ENCODE assay signal across 1 cellular context in genomic region chr19:33795370-33796163, GRCh38.
TF ChIP-seq lines count a peak whose summit lies in the region.

No MANE protein-coding gene starts in this region.

TF ChIP-seq in SK-N-SH treated with all-trans-retinoic acid at 6 μM for 48 hours, 23 proteins besides CTCF, POLR2A, EP300 and RAD21 (continued from another document):
- TF ChIP-seq CSRNP3 (CRISPR knock-in tag; IDR thresholded peaks at IDR 0.05) (no peak), OSR1 (CRISPR knock-in tag; IDR thresholded peaks at IDR 0.05) (no peak), ZC3H10 (CRISPR knock-in tag; IDR thresholded peaks at IDR 0.05) (no peak), ISL1 (CRISPR knock-in tag; IDR thresholded peaks at IDR 0.05) (no peak), ZNF8 (CRISPR knock-in tag; IDR thresholded peaks at IDR 0.05) (no peak), SNAI2 (CRISPR knock-in tag; IDR thresholded peaks at IDR 0.05) (no peak), TSHZ2 (CRISPR knock-in tag; IDR thresholded peaks at IDR 0.05) (no peak), GLIS3 (CRISPR knock-in tag; IDR thresholded peaks at IDR 0.05) (no peak), ZNF565 (CRISPR knock-in tag; conservative IDR thresholded peaks at IDR 0.05; ENCODE audit: low read depth) (no peak), ARNTL (CRISPR knock-in tag; IDR thresholded peaks at IDR 0.05; ENCODE audit: borderline replicate concordance, low read depth) (no peak)
- TF ChIP-seq, protein P1, sequence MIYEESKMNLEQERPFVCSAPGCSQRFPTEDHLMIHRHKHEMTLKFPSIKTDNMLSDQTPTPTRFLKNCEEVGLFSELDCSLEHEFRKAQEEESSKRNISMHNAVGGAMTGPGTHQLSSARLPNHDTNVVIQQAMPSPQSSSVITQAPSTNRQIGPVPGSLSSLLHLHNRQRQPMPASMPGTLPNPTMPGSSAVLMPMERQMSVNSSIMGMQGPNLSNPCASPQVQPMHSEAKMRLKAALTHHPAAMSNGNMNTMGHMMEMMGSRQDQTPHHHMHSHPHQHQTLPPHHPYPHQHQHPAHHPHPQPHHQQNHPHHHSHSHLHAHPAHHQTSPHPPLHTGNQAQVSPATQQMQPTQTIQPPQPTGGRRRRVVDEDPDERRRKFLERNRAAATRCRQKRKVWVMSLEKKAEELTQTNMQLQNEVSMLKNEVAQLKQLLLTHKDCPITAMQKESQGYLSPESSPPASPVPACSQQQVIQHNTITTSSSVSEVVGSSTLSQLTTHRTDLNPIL (CRISPR knock-in tag; IDR thresholded peaks at IDR 0.05; ENCODE audit: low read depth) = no peak
